Comparison of ENCODE assay signal across 21 cellular contexts in the genomic region with DNA sequence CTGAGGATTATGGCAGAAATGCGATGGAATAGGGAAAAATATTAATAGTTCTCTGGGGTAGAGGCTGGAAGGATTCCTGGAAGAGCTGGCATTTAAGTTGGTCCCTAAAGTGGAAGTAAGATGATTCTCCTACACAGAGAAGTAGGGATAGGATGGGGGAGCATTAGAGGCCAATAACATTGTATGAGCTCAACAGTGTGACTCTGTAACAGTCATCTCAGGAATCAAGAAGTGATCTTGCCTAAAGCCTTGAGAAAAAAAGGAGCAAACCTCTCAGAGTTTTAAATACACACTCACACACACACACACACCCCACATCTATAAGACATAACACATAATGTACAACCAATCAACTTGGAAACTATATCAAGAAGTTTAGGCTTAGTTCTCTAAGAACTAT.
"Had no signal": no experiment of that assay in that cellular context is flagged by ENCODE, and none has a peak within 500 bp of the region (broad histone marks: within the 10 kb centered on the region; RNA-seq: fewer than 3 reads in every experiment).

No MANE protein-coding gene starts in this region.

- H3K36me3 ChIP-seq: neutrophil, right atrium auricular region, sigmoid colon, suprapubic skin, thyroid gland, upper lobe of left lung, uterus had no signal

- H3K27me3 ChIP-seq: neutrophil, right atrium auricular region, sigmoid colon, suprapubic skin, thyroid gland, upper lobe of left lung, uterus had no signal

- H3K4me3 ChIP-seq: coronary artery, dorsolateral prefrontal cortex, right atrium auricular region, sigmoid colon, skin epidermis, suprapubic skin, thyroid gland, upper lobe of left lung, uterus had no signal

- DNase-seq: dorsolateral prefrontal cortex; effector CD8-positive, alpha-beta T cell; foreskin melanocyte; head of caudate nucleus; hippocampal formation; kidney glomerular epithelial cell; mammary epithelial cell; naive thymus-derived CD8-positive, alpha-beta T cell; posterior cingulate gyrus; sigmoid colon; stimulated activated CD4-positive, alpha-beta T cell treated with anti-CD3 and anti-CD28 coated beads, Interleukin-2, amount 100 ng/mL, for 48 hours; stimulated activated naive CD8-positive, alpha-beta T cell treated with anti-CD3 and anti-CD28 coated beads, Interleukin-15, Interleukin-2, amounts not matched to agents 100 U/mL and 50 U/mL, for 24 hours; thyroid gland; upper lobe of left lung; uterus had no signal

- H3K27ac ChIP-seq: coronary artery, dorsolateral prefrontal cortex, neutrophil, right atrium auricular region, sigmoid colon, skin epidermis, suprapubic skin, thyroid gland, uterus had no signal

- FAIRE-seq: islet of Langerhans had no signal

- ATAC-seq: naive thymus-derived CD8-positive, alpha-beta T cell; stimulated activated naive CD8-positive, alpha-beta T cell treated with anti-CD3 and anti-CD28 coated beads, Interleukin-15, Interleukin-2, amounts not matched to agents 100 U/mL and 50 U/mL, for 24 hours had no signal

- H3K9me3 ChIP-seq: neutrophil, suprapubic skin, thyroid gland, upper lobe of left lung, uterus had no signal

- H3K4me3 Mint-ChIP-seq: naive thymus-derived CD8-positive, alpha-beta T cell had no signal

- H3K27ac Mint-ChIP-seq: naive thymus-derived CD8-positive, alpha-beta T cell had no signal

- H3K4me1 ChIP-seq: right atrium auricular region, sigmoid colon, suprapubic skin, uterus had no signal
